13 cellular contexts compared by ENCODE assay signal in genomic region chr21:15659768-15660423, GRCh38.
DNase-seq lines count a peak whose midpoint lies in the region; ATAC-seq and TF ChIP-seq lines count a peak whose summit lies in the region.
"Had no signal": no experiment of that assay in that cellular context is flagged by ENCODE, and none has a peak within 500 bp of the region (broad histone marks: within the 10 kb centered on the region; RNA-seq: fewer than 3 reads in every experiment).

No MANE protein-coding gene starts in this region.

- peaks cover 7% of the 10 kb centered on the region for H3K9me3 Mint-ChIP-seq in mesothelial cell of epicardium
- peaks cover 5% of the 10 kb centered on the region for H3K9me3 Mint-ChIP-seq in WTC11
- H3K9me3 Mint-ChIP-seq: activated naive CD4-positive, alpha-beta T cell treated with anti-CD3 and anti-CD28 coated beads, Interleukin-2, amount 10 ng/mL, durations not matched to agents 7 days and 5 days had no signal

- H3K4me1 Mint-ChIP-seq in mesothelial cell of epicardium = peaks cover 28% of the 10 kb centered on the region
- H3K4me1 Mint-ChIP-seq in WTC11 = no peaks in the 10 kb centered on the region
- H3K4me1 Mint-ChIP-seq: activated naive CD4-positive, alpha-beta T cell treated with anti-CD3 and anti-CD28 coated beads, Interleukin-2, amount 10 ng/mL, durations not matched to agents 7 days and 5 days had no signal

- H3K4me3 Mint-ChIP-seq in mesothelial cell of epicardium (no peak overlapping the region), WTC11 (no peak overlapping the region)
- H3K4me3 Mint-ChIP-seq: activated naive CD4-positive, alpha-beta T cell treated with anti-CD3 and anti-CD28 coated beads, Interleukin-2, amount 10 ng/mL, durations not matched to agents 7 days and 5 days had no signal

- POLR2A ChIA-PET in WTC11 (lab: Charles Lee) = no interaction called here

- no peaks in the 10 kb centered on the region for H3K36me3 Mint-ChIP-seq in mesothelial cell of epicardium
- no peaks in the 10 kb centered on the region for H3K36me3 Mint-ChIP-seq in WTC11
- H3K36me3 Mint-ChIP-seq: activated naive CD4-positive, alpha-beta T cell treated with anti-CD3 and anti-CD28 coated beads, Interleukin-2, amount 10 ng/mL, durations not matched to agents 7 days and 5 days had no signal

- ATAC-seq in WTC11 (no peak), GM19395 (IDR thresholded peaks at IDR 0.05; ENCODE audit: unreplicated experiment) (no peak)

- H3K4me3 ChIP-seq in epithelial cell of esophagus (ENCODE audit: low read length) = no peak overlapping the region

- DNase-seq in HuH-7 (ENCODE audit: low spot score) (peak; percentile 48), epithelial cell of esophagus (ENCODE audit: low read depth) (peak; percentile 23), mesothelial cell of epicardium (ENCODE audit: low spot score in 2 of 2, unreplicated experiment in 2 of 2) (no peak), WTC11 (ENCODE audit: low spot score) (no peak), NCI-H82 (lab: John Stamatoyannopoulos, UW) (no peak)
- DNase-seq in activated CD4-positive, alpha-beta T cell treated with anti-CD3 and anti-CD28 coated beads, Interleukin-2, amount 50 U/mL, for 1 hour = no peak
- DNase-seq: activated naive CD4-positive, alpha-beta T cell treated with anti-CD3 and anti-CD28 coated beads, Interleukin-2, amount 10 ng/mL, durations not matched to agents 7 days and 5 days; central memory CD4-positive, alpha-beta T cell; KG1; NCI-H1930; NCI-H748 treated with DMSO at 0.1 percent for 48 hours; right cardiac atrium had no signal

- peak overlapping the region; percentile 76 for H3K27ac Mint-ChIP-seq in mesothelial cell of epicardium
- no peak overlapping the region for H3K27ac Mint-ChIP-seq in WTC11
- H3K27ac Mint-ChIP-seq: activated naive CD4-positive, alpha-beta T cell treated with anti-CD3 and anti-CD28 coated beads, Interleukin-2, amount 10 ng/mL, durations not matched to agents 7 days and 5 days had no signal

- CTCF ChIA-PET in WTC11 (lab: Charles Lee) = interaction anchor here (1.2 kb wide), 1 partner anchor 107 kb away, joined by 4 read pairs; no protein-coding TSS in a partner anchor

- TF ChIP-seq CTCF in epithelial cell of esophagus (IDR thresholded peaks at IDR 0.05; ENCODE audit: insufficient read depth, low read depth, low read length, missing control alignments) = no peak
- no peak for TF ChIP-seq CTCF in mesothelial cell of epicardium (IDR thresholded peaks at IDR 0.05; ENCODE audit: unreplicated experiment)
- TF ChIP-seq CTCF in WTC11 (IDR thresholded peaks at IDR 0.05) = no peak

- H3K27me3 Mint-ChIP-seq in mesothelial cell of epicardium (ENCODE audit: low read depth) (no peaks in the 10 kb centered on the region), WTC11 (ENCODE audit: low read depth) (no peaks in the 10 kb centered on the region)
- H3K27me3 Mint-ChIP-seq: activated naive CD4-positive, alpha-beta T cell treated with anti-CD3 and anti-CD28 coated beads, Interleukin-2, amount 10 ng/mL, durations not matched to agents 7 days and 5 days had no signal

TF ChIP-seq in WTC11, 78 proteins besides CTCF, POLR2A, EP300 and RAD21:
- TF ChIP-seq RELA (CRISPR knock-in tag; IDR thresholded peaks at IDR 0.05; ENCODE audit: borderline replicate concordance) (no peak), TP53 (CRISPR knock-in tag; IDR thresholded peaks at IDR 0.05) (no peak), FOXP1 (CRISPR knock-in tag; IDR thresholded peaks at IDR 0.05; ENCODE audit: borderline replicate concordance) (no peak), ATF1 (CRISPR knock-in tag; IDR thresholded peaks at IDR 0.05) (no peak), SOX15 (CRISPR knock-in tag; IDR thresholded peaks at IDR 0.05) (no peak), OVOL2 (CRISPR knock-in tag; IDR thresholded peaks at IDR 0.05; ENCODE audit: borderline replicate concordance) (no peak), ZNF317 (CRISPR knock-in tag; IDR thresholded peaks at IDR 0.05; ENCODE audit: borderline replicate concordance, low read depth) (no peak)
- TF ChIP-seq, protein P1, sequence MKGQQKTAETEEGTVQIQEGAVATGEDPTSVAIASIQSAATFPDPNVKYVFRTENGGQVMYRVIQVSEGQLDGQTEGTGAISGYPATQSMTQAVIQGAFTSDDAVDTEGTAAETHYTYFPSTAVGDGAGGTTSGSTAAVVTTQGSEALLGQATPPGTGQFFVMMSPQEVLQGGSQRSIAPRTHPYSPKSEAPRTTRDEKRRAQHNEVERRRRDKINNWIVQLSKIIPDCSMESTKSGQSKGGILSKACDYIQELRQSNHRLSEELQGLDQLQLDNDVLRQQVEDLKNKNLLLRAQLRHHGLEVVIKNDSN (CRISPR knock-in tag; IDR thresholded peaks at IDR 0.05) = no peak
TF ChIP-seq in WTC11: peak in this region for 0.

Comparison
In these comparisons a context has a peak if more than half of its experiments do, and no peak if none do; other contexts are left out.
1. DNase-seq: peak in HuH-7 (single experiment) and epithelial cell of esophagus (single experiment); none in mesothelial cell of epicardium (0 of 2), WTC11 (single experiment), activated CD4-positive, alpha-beta T cell treated with anti-CD3 and anti-CD28 coated beads, Interleukin-2, amount 50 U/mL, for 1 hour (single experiment) and NCI-H82 (single experiment).